In the genomic region with DNA sequence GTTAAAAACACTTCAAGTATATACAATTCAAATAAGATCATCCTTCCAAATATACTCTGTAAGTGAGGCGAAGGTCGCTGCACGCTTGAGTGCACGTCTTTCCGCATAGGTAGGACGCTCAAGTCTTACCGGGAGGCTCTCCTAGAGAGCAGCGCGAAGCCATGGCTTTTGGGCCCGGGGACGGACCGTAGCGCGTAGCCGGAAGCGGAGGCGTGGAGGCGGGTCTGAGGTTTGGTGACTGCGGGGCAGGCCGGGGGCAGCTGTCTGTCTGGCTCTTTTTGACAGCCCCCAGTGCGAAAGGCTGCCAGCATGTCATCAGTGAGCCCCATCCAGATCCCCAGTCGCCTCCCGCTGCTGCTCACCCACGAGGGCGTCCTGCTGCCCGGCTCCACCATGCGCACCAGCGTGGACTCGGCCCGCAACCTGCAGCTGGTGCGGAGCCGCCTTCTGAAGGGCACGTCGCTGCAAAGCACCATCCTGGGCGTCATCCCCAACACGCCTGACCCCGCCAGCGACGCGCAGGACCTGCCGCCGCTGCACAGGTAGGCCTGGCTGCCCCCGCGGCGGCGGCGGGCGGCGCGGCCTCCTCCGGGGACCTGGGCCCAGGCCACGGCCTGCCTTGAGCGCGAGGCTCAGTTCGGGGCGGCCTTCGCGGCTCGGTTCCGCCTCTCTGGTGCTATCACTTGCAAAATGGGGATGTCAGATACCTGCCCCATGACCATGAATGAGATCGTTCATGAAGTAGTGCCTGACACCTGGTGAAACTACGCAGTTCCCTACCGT, we compare ENCODE assay signal across 8 cellular contexts. TPM values are rescaled to one million over a fixed set of nuclear protein-coding genes. Genes with fewer than 3 reads are reported as not detected.
DNase-seq lines count a peak whose midpoint lies in the region; ATAC-seq, FAIRE-seq and TF ChIP-seq lines count a peak whose summit lies in the region.

LONP2 (plus strand) TSS at position 221 of the 783 bp plus-strand sequence; CDS start at position 310, 89 bp downstream.

- peaks cover 28% of the 10 kb centered on the region for H4K20me1 ChIP-seq in hepatocyte (ENCODE audit: insufficient read depth, poor library complexity, severe bottlenecking)

- H3K36me3 ChIP-seq in hepatocyte (replicated peaks; ENCODE audit: insufficient read depth, low read depth) (no peaks in the 10 kb centered on the region), aorta (ENCODE audit: control insufficient read depth in 1 of 2, insufficient read depth in 2 of 2, low read length in 1 of 2) (no peaks in the 10 kb centered on the region)

- TF ChIP-seq CTCF in astrocyte of the cerebellum (IDR thresholded peaks at IDR 0.05; ENCODE audit: low read depth, low read length, missing control alignments) (no peak), hepatocyte (IDR thresholded peaks at IDR 0.05; ENCODE audit: poor library complexity) (no peak)

- ATAC-seq in HG02943 (IDR thresholded peaks at IDR 0.05; ENCODE audit: low read depth, unreplicated experiment) (peak; percentile 97), aorta (ENCODE audit: low FRiP score) (peak; percentile 99)

- in situ Hi-C loops in astrocyte of the cerebellum (cut with HindIII; ENCODE audit: low sequenced_read_pairs): no loop called here

- H3K4me2 ChIP-seq in hepatocyte: peak within 1 kb of the TSS; percentile 88

- intact Hi-C loops in aorta (cut with DNase I): no loop called here

- WGBS in hepatocyte (ENCODE audit: low lambda C conversion rate, missing lambda C conversion rate): under 1% methylated on average over 63 of the region's 63 CpGs
- WGBS in aorta, 2 donors: 0% methylated on average over 58 to 63 of the region's 63 CpGs

- H2AFZ ChIP-seq in hepatocyte: peak within 1 kb of the TSS; percentile 91

- H3K27me3 ChIP-seq in hepatocyte (no peaks in the 10 kb centered on the region), aorta (ENCODE audit: control insufficient read depth in 1 of 2, insufficient read depth in 2 of 2, low read length in 1 of 2) (no peaks in the 10 kb centered on the region)

- H3K9me2 ChIP-seq in hepatocyte (replicated peaks; ENCODE audit: insufficient read depth): no peaks in the 10 kb centered on the region

- peak; percentile 80 for DNase-seq in GM18507 (ENCODE audit: extremely low spot score, insufficient read length, low read depth)
- peak; percentile 0 for DNase-seq in NCI-H187 treated with DMSO at 0.1 percent for 48 hours (lab: John Stamatoyannopoulos, UW)
- DNase-seq in T-helper 9 cell: peak; percentile 82
- DNase-seq in astrocyte of the cerebellum (ENCODE audit: low read depth): peak; percentile 58
- peak; percentile 92 for DNase-seq in hepatocyte (ENCODE audit: low spot score)
- DNase-seq in renal cortical epithelial cell (ENCODE audit: low read depth): peak; percentile 77
- DNase-seq in aorta: peak; percentile 94 to 97

- peak within 1 kb of the TSS; percentile 77 for H3K4me3 ChIP-seq in astrocyte of the cerebellum (ENCODE audit: low read depth, low read length)
- H3K4me3 ChIP-seq in hepatocyte: peak within 1 kb of the TSS; percentile 63
- peak within 1 kb of the TSS; percentile 55 to 85 for H3K4me3 ChIP-seq in aorta (ENCODE audit: low read length in 2 of 2)

- H3K79me2 ChIP-seq in hepatocyte: peaks cover 50% of the 10 kb centered on the region

- H3K27ac ChIP-seq in hepatocyte (peak within 1 kb of the TSS; percentile 94), aorta (ENCODE audit: low read depth in 1 of 2, low read length in 2 of 2) (peak within 1 kb of the TSS in 1 of 2 donors; percentile 51)

- H3K4me1 ChIP-seq in hepatocyte (ENCODE audit: insufficient read depth) (peaks cover 20% of the 10 kb centered on the region), aorta (ENCODE audit: control insufficient read depth in 1 of 2, insufficient read depth in 2 of 2, low read length in 2 of 2) (peaks cover 3 to 5% of the 10 kb centered on the region in 2 donors)

- H3K9me3 ChIP-seq in hepatocyte (ENCODE audit: low read depth) (no peaks in the 10 kb centered on the region), aorta (ENCODE audit: control insufficient read depth, low read length) (no peaks in the 10 kb centered on the region)

- peak; percentile 90 for FAIRE-seq in GM18507 (lab: Jason Lieb, UNC)

RNA-seq across cellular contexts. Expression of gene LONP2, which starts in this region (rescaled TPM):
- total RNA-seq in hepatocyte (56.8 and 67.6 TPM in 2 replicates), renal cortical epithelial cell (44.8 and 96.0 TPM in 2 replicates), aorta (10 to 100 TPM; 58.7 to 71.8 TPM)
- polyA plus RNA-seq in hepatocyte (30.1 and 34.9 TPM in 2 replicates), aorta (10 to 100 TPM in 1 of 2 donors, 1 to 10 TPM in 1; 9.5 to 32.1 TPM)

Comparison
In these comparisons a context has a peak if more than half of its experiments do, and no peak if none do; other contexts are left out.
1. DNase-seq: peak in every context shown above with its lines; median percentile 96 in aorta; 92 in hepatocyte; 82 in T-helper 9 cell; 80 in GM18507; 77 in renal cortical epithelial cell; 58 in astrocyte of the cerebellum; 0 in NCI-H187 treated with DMSO at 0.1 percent for 48 hours.